Comparison of ENCODE assay signal across 8 cellular contexts in the genomic region with DNA sequence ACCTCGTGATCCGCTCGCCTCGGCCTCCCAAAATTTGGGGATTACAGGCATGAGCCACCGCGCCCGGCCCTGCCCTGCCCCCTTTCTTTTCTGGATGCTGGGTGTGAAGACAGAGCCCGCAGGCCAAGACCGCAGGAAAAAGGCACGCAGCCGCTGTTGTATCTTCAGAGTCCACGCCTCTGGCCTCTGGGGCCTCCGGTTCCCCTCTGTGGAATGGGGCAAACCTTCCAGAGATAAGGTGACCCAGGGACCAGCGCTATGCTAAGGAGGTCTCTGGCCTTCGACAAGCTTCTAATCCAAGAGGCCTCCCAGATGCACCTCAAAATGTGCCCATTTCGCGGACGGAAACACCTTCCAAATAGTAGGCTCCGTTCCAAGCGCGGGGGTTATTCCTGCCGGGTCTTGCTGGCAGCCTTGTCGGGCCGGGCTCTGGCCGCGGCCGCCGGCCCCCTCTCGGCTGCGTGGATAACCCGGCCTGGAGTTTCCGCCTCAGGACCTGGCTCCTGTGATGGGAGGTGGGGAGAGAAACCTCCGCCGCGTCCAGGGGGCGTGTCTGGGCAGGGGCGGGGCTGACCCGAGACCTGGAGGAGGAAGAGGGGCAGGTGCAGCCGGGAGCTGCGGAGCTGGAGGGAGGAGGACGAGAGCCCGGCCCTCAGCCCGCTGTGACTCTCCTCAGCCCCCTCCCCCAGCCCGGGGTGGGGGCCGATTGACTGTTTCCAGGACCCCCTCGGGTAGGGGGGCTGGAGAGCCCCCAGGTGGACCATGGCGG.
DNase-seq lines count a peak whose midpoint lies in the region; ATAC-seq and TF ChIP-seq lines count a peak whose summit lies in the region.

No MANE protein-coding gene starts in this region.

- POLR2A ChIA-PET in GM10248 (lab: Yijun Ruan, JAX) = interaction anchor here (0.6 kb wide), 1 partner anchor 429 kb away, joined by 5 read pairs; no protein-coding TSS in a partner anchor

- no peak for ATAC-seq in HG03139 (IDR thresholded peaks at IDR 0.05; ENCODE audit: unreplicated experiment)
- no peak for ATAC-seq in HG03460 (IDR thresholded peaks at IDR 0.05; ENCODE audit: unreplicated experiment)

- CTCF ChIA-PET in GM10248 (lab: Yijun Ruan, JAX) = interaction anchor here (0.6 kb wide), 1 partner anchor 40 kb away, joined by 3 read pairs; a partner anchor contains a TSS

- DNase-seq in GM10248 (ENCODE audit: extremely low spot score) = peak; percentile 91
- peak; percentile 66 for DNase-seq in NCI-H1694 (lab: John Stamatoyannopoulos, UW)
- peak; percentile 90 for DNase-seq in T-helper 9 cell
- DNase-seq in astrocyte of the hippocampus (ENCODE audit: low read depth, low spot score) = peak; percentile 94
- peak in 36 of 51 donors; percentile 2 to 59 (median 30) for DNase-seq in hypothalamus (lab: John Stamatoyannopoulos, UW)
- peak; percentile 39 for DNase-seq in skeletal muscle cell (ENCODE audit: low read depth)

- no peak overlapping the region for H3K4me3 ChIP-seq in skeletal muscle cell (ENCODE audit: low read depth, low read length)

- TF ChIP-seq CTCF in GM10248 (IDR thresholded peaks at IDR 0.05; ENCODE audit: control extremely low read depth, extremely low read depth, low read depth, missing control alignments) = no peak

Comparison
In these comparisons a context has a peak if more than half of its experiments do, and no peak if none do; other contexts are left out.
1. DNase-seq: peak in every context shown above with its lines; median percentile 94 in astrocyte of the hippocampus; 91 in GM10248; 90 in T-helper 9 cell; 66 in NCI-H1694; 39 in skeletal muscle cell; 30 in hypothalamus.